In genomic region chr3:160840590-160840989, GRCh38 we compare ENCODE assay signal across 6 cellular contexts.
"Had no signal": no experiment of that assay in that cellular context is flagged by ENCODE, and none has a peak within 500 bp of the region (broad histone marks: within the 10 kb centered on the region; RNA-seq: fewer than 3 reads in every experiment).

No MANE protein-coding gene starts in this region.

- ATAC-seq: GM23338, HepG2 had no signal

- H3K36me3 Mint-ChIP-seq: IgD-negative memory B cell had no signal

- H3K27ac Mint-ChIP-seq: GM23338, HFFc6 had no signal

- H3K27me3 Mint-ChIP-seq: IgD-negative memory B cell had no signal

- H3K4me3 Mint-ChIP-seq: GM23338, H9, HFFc6, IgD-negative memory B cell had no signal

- DNase-seq: H9, HCEC 1CT, HFFc6 had no signal

- H3K9me3 Mint-ChIP-seq: GM23338 had no signal
